ENCODE assay signal across 3 cellular contexts in the genomic region with DNA sequence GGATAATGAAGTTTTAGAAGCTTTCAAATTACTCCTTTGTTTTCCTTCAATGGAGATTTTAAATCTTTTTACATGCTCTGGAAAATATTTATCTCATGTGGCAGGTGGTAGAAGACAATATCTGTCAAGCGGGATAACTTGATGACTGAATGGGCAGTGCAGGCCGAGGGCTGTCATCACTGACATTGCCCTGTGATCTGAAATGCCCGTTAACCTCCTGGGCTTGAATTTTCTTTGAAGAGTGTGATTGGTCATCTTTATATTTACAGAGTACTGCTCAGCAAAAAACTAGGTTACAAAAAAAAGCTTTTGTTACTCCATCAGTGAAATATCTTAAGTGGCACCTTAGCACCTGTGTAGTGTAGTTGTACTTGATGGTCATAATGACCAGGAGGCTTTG.
"Had no signal": no experiment of that assay in that cellular context is flagged by ENCODE, and none has a peak within 500 bp of the region (broad histone marks: within the 10 kb centered on the region; RNA-seq: fewer than 3 reads in every experiment).

No MANE protein-coding gene starts in this region.

- H3K4me3 ChIP-seq: GM12878 had no signal

- DNase-seq: GDM1, GF-D8 had no signal
